10 cellular contexts compared by ENCODE assay signal in genomic region chr12:38695057-38695456, GRCh38.
"Had no signal": no experiment of that assay in that cellular context is flagged by ENCODE, and none has a peak within 500 bp of the region (broad histone marks: within the 10 kb centered on the region; RNA-seq: fewer than 3 reads in every experiment).

No MANE protein-coding gene starts in this region.

- DNase-seq: GM23248, H7, HFFc6, Karpas-422, KBM-7 had no signal

- H3K9ac ChIP-seq: GM23248, KMS-11 had no signal

- ATAC-seq: HCT116 had no signal

- H3K36me3 Mint-ChIP-seq: IgD-negative memory B cell had no signal

- H3K4me3 ChIP-seq: GM23248, HAP-1 had no signal

- H3K27ac Mint-ChIP-seq: HFFc6, IgD-negative memory B cell had no signal

- H3K27me3 Mint-ChIP-seq: IgD-negative memory B cell had no signal

- H3K36me3 ChIP-seq: HAP-1 had no signal

- H3K9me3 ChIP-seq: HAP-1 had no signal

- H3K4me3 Mint-ChIP-seq: HFFc6, IgD-negative memory B cell had no signal

- H3K27ac ChIP-seq: GM23248, HL-60, KMS-11 had no signal

- H3K4me1 Mint-ChIP-seq: IgD-negative memory B cell had no signal
